27 cellular contexts compared by ENCODE assay signal in the genomic region with DNA sequence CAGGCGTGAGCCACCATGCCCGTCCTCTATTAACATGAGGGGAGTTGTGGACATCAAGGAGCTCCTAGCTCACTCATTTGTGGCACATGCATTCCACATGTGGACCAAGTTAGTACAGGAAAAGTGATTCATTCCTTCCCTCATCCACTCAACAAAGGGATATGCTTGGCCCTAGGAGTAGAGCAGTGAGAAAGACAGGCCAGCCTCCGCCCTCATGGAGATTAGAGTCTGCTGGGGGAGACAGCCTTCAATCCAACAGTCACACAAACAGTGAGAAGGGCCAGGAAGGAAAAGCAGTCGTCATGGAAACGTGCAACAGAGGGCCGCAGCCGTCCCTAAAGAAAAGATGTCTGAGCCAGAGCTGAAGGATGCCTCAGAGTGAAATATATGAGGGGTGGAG.
DNase-seq lines count a peak whose midpoint lies in the region; ATAC-seq and TF ChIP-seq lines count a peak whose summit lies in the region.
"Had no signal": no experiment of that assay in that cellular context is flagged by ENCODE, and none has a peak within 500 bp of the region (broad histone marks: within the 10 kb centered on the region; RNA-seq: fewer than 3 reads in every experiment).

No MANE protein-coding gene starts in this region.

- in situ Hi-C loops in astrocyte of the spinal cord (cut with HindIII; ENCODE audit: low sequenced_read_pairs) = no loop called here

- H3K4me1 Mint-ChIP-seq in stimulated activated effector memory CD8-positive, alpha-beta T cell treated with anti-CD3 and anti-CD28 coated beads, Interleukin-12 subunit alpha, Interleukin-12 subunit beta, amount 100 ng/mL, for 72 hours = peaks cover 7% of the 10 kb centered on the region
- no peaks in the 10 kb centered on the region for H3K4me1 Mint-ChIP-seq in activated T-helper 17 cell treated with anti-CD3 and anti-CD28 coated beads, Interleukin-2, amount 50 U/mL, for 72 hours
- H3K4me1 Mint-ChIP-seq: endodermal cell had no signal

- no peak for TF ChIP-seq CTCF in GM10266 (IDR thresholded peaks at IDR 0.05; ENCODE audit: control insufficient read depth, insufficient read depth, low read depth, missing control alignments)
- no peak for TF ChIP-seq CTCF in astrocyte of the spinal cord (IDR thresholded peaks at IDR 0.05; ENCODE audit: low read depth, low read length)
- no peak for TF ChIP-seq CTCF in foreskin fibroblast (IDR thresholded peaks at IDR 0.05; ENCODE audit: low read depth, low read length)

- peak overlapping the region; percentile 46 for H3K27ac Mint-ChIP-seq in stimulated activated effector memory CD8-positive, alpha-beta T cell treated with anti-CD3 and anti-CD28 coated beads, Interleukin-12 subunit alpha, Interleukin-12 subunit beta, amount 100 ng/mL, for 72 hours
- no peak overlapping the region for H3K27ac Mint-ChIP-seq in activated T-helper 17 cell treated with anti-CD3 and anti-CD28 coated beads, Interleukin-2, amount 50 U/mL, for 72 hours
- H3K27ac Mint-ChIP-seq: activated CD8-positive, alpha-beta T cell treated with anti-CD3 and anti-CD28 coated beads, Interleukin-2, amount 10 ng/mL, durations not matched to agents 7 days and 5 days; CD8-positive, alpha-beta T cell; endodermal cell; T-cell had no signal

- peak; percentile 6 for DNase-seq in GM10266 (ENCODE audit: extremely low spot score)
- peak; percentile 19 for DNase-seq in astrocyte of the spinal cord (ENCODE audit: low read depth, low spot score)
- DNase-seq in foreskin fibroblast = peak; percentile 36 to 48
- DNase-seq in stimulated activated effector memory CD8-positive, alpha-beta T cell treated with anti-CD3 and anti-CD28 coated beads, Interleukin-12 subunit alpha, Interleukin-12 subunit beta, amount 100 ng/mL, for 72 hours (ENCODE audit: low spot score in 2 of 2) = no peak
- DNase-seq in GM19240 (ENCODE audit: insufficient read length, low spot score) = no peak
- no peak for DNase-seq in SHP77 treated with DMSO at 0.1 percent for 48 hours (lab: John Stamatoyannopoulos, UW)
- DNase-seq: activated CD4-positive, alpha-beta T cell treated with anti-CD3 and anti-CD28 coated beads for 1 hour; activated CD8-positive, alpha-beta T cell treated with anti-CD3 and anti-CD28 coated beads, Interleukin-2, amount 10 ng/mL, durations not matched to agents 7 days and 5 days; activated gamma-delta T cell treated with Interleukin-2 at 50 U/mL for 16 hours; activated T-cell treated with anti-CD3 and anti-CD28 coated beads for 4 hours; CD8-positive, alpha-beta T cell; DMS 273 treated with DMSO at 0.1 percent for 48 hours; endodermal cell; GDM1; left lung; midbrain; NCI-H187; NCI-H524 treated with DMSO at 0.1 percent for 48 hours; stimulated activated CD4-positive, alpha-beta T cell treated with anti-CD3 and anti-CD28 coated beads, Interleukin-4, amount 100 ng/mL, for 24 hours; stimulated activated naive CD4-positive, alpha-beta T cell treated with Interleukin-2 at 50 U/mL for 16 hours; T-cell had no signal

- ATAC-seq in stimulated activated effector memory CD8-positive, alpha-beta T cell treated with anti-CD3 and anti-CD28 coated beads, Interleukin-12 subunit alpha, Interleukin-12 subunit beta, amount 100 ng/mL, for 72 hours = no peak
- ATAC-seq in activated T-helper 17 cell treated with anti-CD3 and anti-CD28 coated beads, Interleukin-2, amount 50 U/mL, for 72 hours (replicated peaks) = no peak
- ATAC-seq: activated CD8-positive, alpha-beta T cell treated with anti-CD3 and anti-CD28 coated beads, Interleukin-2, amount 10 ng/mL, durations not matched to agents 7 days and 5 days; CD8-positive, alpha-beta T cell; left lung; natural killer cell treated with Interleukin-12 subunit alpha and Interleukin-12 subunit beta and Interleukin-15 and Interleukin-18, amount 100 ng/mL, for 72 hours; T-cell had no signal

- H3K4me3 ChIP-seq in astrocyte of the spinal cord (ENCODE audit: low read depth, low read length) (no peak overlapping the region), foreskin fibroblast (ENCODE audit: low read depth in 1 of 2, low read length in 2 of 2) (no peak overlapping the region)
- H3K4me3 ChIP-seq: breast epithelium, coronary artery, left lung, right atrium auricular region, SJSA1 had no signal

- H3K9me3 Mint-ChIP-seq in stimulated activated effector memory CD8-positive, alpha-beta T cell treated with anti-CD3 and anti-CD28 coated beads, Interleukin-12 subunit alpha, Interleukin-12 subunit beta, amount 100 ng/mL, for 72 hours = no peaks in the 10 kb centered on the region
- H3K9me3 Mint-ChIP-seq in activated T-helper 17 cell treated with anti-CD3 and anti-CD28 coated beads, Interleukin-2, amount 50 U/mL, for 72 hours = no peaks in the 10 kb centered on the region
- H3K9me3 Mint-ChIP-seq: CD8-positive, alpha-beta T cell; natural killer cell treated with Interleukin-12 subunit alpha and Interleukin-12 subunit beta and Interleukin-15 and Interleukin-18, amount 100 ng/mL, for 72 hours; T-cell had no signal

- no peak overlapping the region for H3K4me3 Mint-ChIP-seq in stimulated activated effector memory CD8-positive, alpha-beta T cell treated with anti-CD3 and anti-CD28 coated beads, Interleukin-12 subunit alpha, Interleukin-12 subunit beta, amount 100 ng/mL, for 72 hours
- H3K4me3 Mint-ChIP-seq in activated T-helper 17 cell treated with anti-CD3 and anti-CD28 coated beads, Interleukin-2, amount 50 U/mL, for 72 hours = no peak overlapping the region
- H3K4me3 Mint-ChIP-seq: activated CD8-positive, alpha-beta T cell treated with anti-CD3 and anti-CD28 coated beads, Interleukin-2, amount 10 ng/mL, durations not matched to agents 7 days and 5 days; CD8-positive, alpha-beta T cell; endodermal cell; natural killer cell treated with Interleukin-12 subunit alpha and Interleukin-12 subunit beta and Interleukin-15 and Interleukin-18, amount 100 ng/mL, for 72 hours; T-cell had no signal

- H3K27me3 Mint-ChIP-seq in activated T-helper 17 cell treated with anti-CD3 and anti-CD28 coated beads, Interleukin-2, amount 50 U/mL, for 72 hours = no peaks in the 10 kb centered on the region
- H3K27me3 Mint-ChIP-seq: T-cell had no signal

- H3K36me3 Mint-ChIP-seq in stimulated activated effector memory CD8-positive, alpha-beta T cell treated with anti-CD3 and anti-CD28 coated beads, Interleukin-12 subunit alpha, Interleukin-12 subunit beta, amount 100 ng/mL, for 72 hours = peaks cover 43% of the 10 kb centered on the region
- H3K36me3 Mint-ChIP-seq in activated T-helper 17 cell treated with anti-CD3 and anti-CD28 coated beads, Interleukin-2, amount 50 U/mL, for 72 hours (ENCODE audit: low read depth) = peaks cover 46% of the 10 kb centered on the region

Comparison
In these comparisons a context has a peak if more than half of its experiments do, and no peak if none do; other contexts are left out.
1. DNase-seq: peak in GM10266 (single experiment), astrocyte of the spinal cord (single experiment) and foreskin fibroblast (2 of 2); none in stimulated activated effector memory CD8-positive, alpha-beta T cell treated with anti-CD3 and anti-CD28 coated beads, Interleukin-12 subunit alpha, Interleukin-12 subunit beta, amount 100 ng/mL, for 72 hours (0 of 2), GM19240 (single experiment) and SHP77 treated with DMSO at 0.1 percent for 48 hours (single experiment).